ENCODE assay signal across 17 cellular contexts in the genomic region with DNA sequence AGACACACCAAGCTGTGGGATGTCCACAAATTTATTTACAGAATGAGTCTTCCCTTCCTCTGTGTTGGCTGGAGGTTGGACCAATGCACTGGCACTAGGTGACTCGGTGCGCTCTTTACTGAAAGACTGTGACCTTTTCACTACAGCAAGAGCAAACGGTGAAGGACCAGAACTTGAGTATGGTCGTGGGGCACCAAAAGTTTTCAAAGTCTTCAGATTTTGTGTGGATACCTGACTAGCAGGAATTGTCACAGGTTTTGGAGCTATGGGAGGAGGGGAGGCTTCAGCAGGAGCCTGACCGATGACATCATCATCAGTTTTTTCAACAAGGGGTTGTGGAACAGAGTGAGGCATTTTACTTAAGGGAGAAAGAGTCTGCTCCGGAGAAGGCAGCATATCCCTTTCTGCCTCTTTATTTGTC.
DNase-seq lines count a peak whose midpoint lies in the region; ATAC-seq and TF ChIP-seq lines count a peak whose summit lies in the region.
"Had no signal": no experiment of that assay in that cellular context is flagged by ENCODE, and none has a peak within 500 bp of the region (broad histone marks: within the 10 kb centered on the region; RNA-seq: fewer than 3 reads in every experiment).

No MANE protein-coding gene starts in this region.

- no peak overlapping the region for H2AK5ac ChIP-seq in IMR-90 (ENCODE audit: low read depth, low read length)

- dilution Hi-C loops in IMR-90 (cut with HindIII; ENCODE audit: low sequenced_read_pairs, unreplicated experiment), result no loop called here

- CTCF ChIA-PET in IMR-90 (lab: Yijun Ruan, JAX), result no interaction called here

- no TSS peak for BruUV-seq in IMR-90 (replicated peaks; lab: Mats Ljungman, UMichigan)

- H3K9ac ChIP-seq in IMR-90 (ENCODE audit: low read depth, low read length), result no peak overlapping the region
- H3K9ac ChIP-seq in liver (ENCODE audit: low read depth in 1 of 2, low read length in 2 of 2), result no peak overlapping the region
- H3K9ac ChIP-seq: BLaER1 treated with 17β-estradiol and CSF1 and Interleukin-3, amounts not matched to agents 10 nM and 100 nM had no signal

- H3K4me1 ChIP-seq in IMR-90 (ENCODE audit: control insufficient read depth, insufficient read depth, low read length) (no peaks in the 10 kb centered on the region), esophagus muscularis mucosa (peaks cover 0 to 55% (median 46%) of the 10 kb centered on the region in 4 donors), liver (ENCODE audit: control insufficient read depth in 4 of 4, insufficient read depth in 4 of 4, low read length in 3 of 4) (peaks cover 0 to 9% (median 0%) of the 10 kb centered on the region in 4 donors)
- H3K4me1 ChIP-seq: BLaER1 treated with 17β-estradiol and CSF1 and Interleukin-3, amounts not matched to agents 10 nM and 100 nM had no signal

- H2BK5ac ChIP-seq in IMR-90 (ENCODE audit: low read depth, low read length, poor library complexity, severe bottlenecking), result no peak overlapping the region

- TF ChIP-seq POLR2A in IMR-90 (IDR thresholded peaks at IDR 0.05; ENCODE audit: low read depth, low read length), result no peak
- no peak for TF ChIP-seq POLR2A in esophagus muscularis mucosa (IDR thresholded peaks at IDR 0.05; ENCODE audit: low read depth)

- H3K4ac ChIP-seq in IMR-90 (ENCODE audit: low read depth, low read length), result no peak overlapping the region

- POLR2A ChIA-PET in IMR-90 (lab: Charles Lee; ENCODE audit: unreplicated experiment), result no interaction called here

- no peak overlapping the region for H4K91ac ChIP-seq in IMR-90 (ENCODE audit: insufficient read depth, low read depth, low read length)

- no peak overlapping the region for H2BK20ac ChIP-seq in IMR-90 (ENCODE audit: low read depth, low read length)

- H2AK9ac ChIP-seq in IMR-90 (replicated peaks; ENCODE audit: low read depth, low read length, poor library complexity), result no peak overlapping the region

- H4K8ac ChIP-seq in IMR-90 (ENCODE audit: low read depth in 2 of 2, low read length in 2 of 2), result no peak overlapping the region

- H3K36me3 ChIP-seq in IMR-90 (ENCODE audit: control insufficient read depth, insufficient read depth, low read length), result no peaks in the 10 kb centered on the region
- peaks cover 0 to 52% (median 7%) of the 10 kb centered on the region in 4 donors for H3K36me3 ChIP-seq in esophagus muscularis mucosa
- peaks cover 7 to 46% (median 25%) of the 10 kb centered on the region in 4 donors for H3K36me3 ChIP-seq in liver (ENCODE audit: control insufficient read depth in 4 of 4, insufficient read depth in 3 of 4, low read depth in 1 of 4, low read length in 3 of 4)
- H3K36me3 ChIP-seq: BLaER1 treated with 17β-estradiol and CSF1 and Interleukin-3, amounts not matched to agents 10 nM and 100 nM had no signal

- no peak overlapping the region for H3K4me2 ChIP-seq in IMR-90 (ENCODE audit: low read depth, low read length)
- H3K4me2 ChIP-seq: BLaER1 treated with 17β-estradiol and CSF1 and Interleukin-3, amounts not matched to agents 10 nM and 100 nM had no signal

- H4K5ac ChIP-seq in IMR-90 (ENCODE audit: low read depth, low read length), result no peak overlapping the region

- H3K27me3 ChIP-seq in IMR-90 (ENCODE audit: control insufficient read depth, insufficient read depth, low read length), result no peaks in the 10 kb centered on the region
- H3K27me3 ChIP-seq in esophagus muscularis mucosa, result no peaks in the 10 kb centered on the region
- no peaks in the 10 kb centered on the region for H3K27me3 ChIP-seq in liver (ENCODE audit: control insufficient read depth in 4 of 4, insufficient read depth in 4 of 4, low read length in 3 of 4)
- H3K27me3 ChIP-seq: BLaER1 treated with 17β-estradiol and CSF1 and Interleukin-3, amounts not matched to agents 10 nM and 100 nM had no signal

- H3K9me3 ChIP-seq in IMR-90 (ENCODE audit: control insufficient read depth, insufficient read depth, low read length) (no peaks in the 10 kb centered on the region), esophagus muscularis mucosa (no peaks in the 10 kb centered on the region), liver (ENCODE audit: control insufficient read depth in 4 of 4, low read length in 3 of 4) (no peaks in the 10 kb centered on the region)
- H3K9me3 ChIP-seq: BLaER1 treated with 17β-estradiol and CSF1 and Interleukin-3, amounts not matched to agents 10 nM and 100 nM had no signal

- no peaks in the 10 kb centered on the region for H3K79me1 ChIP-seq in IMR-90 (ENCODE audit: low read depth in 1 of 2, low read length in 2 of 2)

- H3K27ac ChIP-seq in IMR-90 (ENCODE audit: insufficient read depth, low read length) (no peak overlapping the region), esophagus muscularis mucosa (replicated peaks in 1 of 4) (peak overlapping the region; percentile 43 to 50 (median 44)), liver (ENCODE audit: low read depth in 1 of 2, low read length in 2 of 2) (no peak overlapping the region)
- H3K27ac ChIP-seq: BLaER1 treated with 17β-estradiol and CSF1 and Interleukin-3, amounts not matched to agents 10 nM and 100 nM; SK-N-MC had no signal

- TF ChIP-seq CTCF in IMR-90 (conservative IDR thresholded peaks at IDR 0.05; ENCODE audit: low read depth, low read length), result no peak
- no peak for TF ChIP-seq CTCF in esophagus muscularis mucosa (IDR thresholded peaks at IDR 0.05)
- no peak for TF ChIP-seq CTCF in liver (IDR thresholded peaks at IDR 0.05; ENCODE audit: low read depth, low read length, missing input control)

- no peak overlapping the region for H2AFZ ChIP-seq in IMR-90 (replicated peaks; ENCODE audit: low read length, poor library complexity)

- H3K56ac ChIP-seq in IMR-90 (ENCODE audit: extremely low read depth, insufficient read depth, low read length), result no peak overlapping the region

- WGBS in IMR-90 (ENCODE audit: extremely low coverage in 2 of 2, insufficient read length in 1 of 2), 2 experiments, result no CpG with 5 or more reads among the region's 6 CpGs
- 84% methylated on average over 6 of the region's 6 CpGs for WGBS in esophagus muscularis mucosa
- WGBS in liver, result 76% methylated on average over 6 of the region's 6 CpGs

- in situ Hi-C loops in IMR-90 (cut with MboI; ENCODE audit: low sequenced_read_pairs), result no loop called here

- no peak overlapping the region for H2BK120ac ChIP-seq in IMR-90 (ENCODE audit: low read depth, low read length)

- no peak overlapping the region for H3K18ac ChIP-seq in IMR-90 (ENCODE audit: low read depth, low read length)

- intact Hi-C loops in IMR-90 (cut with micrococcal nuclease) (no loop called here), esophagus muscularis mucosa (cut with DNase I) (no loop called here), head of caudate nucleus (cut with DNase I) (no loop called here)

- H3K14ac ChIP-seq in IMR-90 (replicated peaks; ENCODE audit: low read depth, low read length), result no peak overlapping the region

- peak; percentile 4 for DNase-seq in IMR-90
- DNase-seq in esophagus muscularis mucosa (ENCODE audit: extremely low spot score), result no peak
- DNase-seq in HT-29 (ENCODE audit: low spot score), result no peak
- DNase-seq in head of caudate nucleus, result no peak
- DNase-seq in HCEC 1CT, result no peak
- DNase-seq in NCI-H1417 (lab: John Stamatoyannopoulos, UW), result no peak
- DNase-seq: KG1, NCI-H1092 treated with DMSO at 0.1 percent for 48 hours, NCI-H187 treated with DMSO at 0.1 percent for 48 hours, NCI-H2171, NCI-H446 treated with DMSO at 0.1 percent for 48 hours, NCI-H774 had no signal

- no peak overlapping the region for H3K4me3 ChIP-seq in IMR-90 (ENCODE audit: insufficient read depth, low read depth, low read length)
- H3K4me3 ChIP-seq in esophagus muscularis mucosa, result no peak overlapping the region
- H3K4me3 ChIP-seq in liver (ENCODE audit: low read depth in 1 of 3, low read length in 3 of 3), result no peak overlapping the region
- H3K4me3 ChIP-seq: BLaER1 treated with 17β-estradiol and CSF1 and Interleukin-3, amounts not matched to agents 10 nM and 100 nM; GM12878; SK-N-MC had no signal

- ATAC-seq in IMR-90 (ENCODE audit: low read depth), result no peak
- ATAC-seq: GM12878, HCT116 had no signal

- no peaks in the 10 kb centered on the region for H4K20me1 ChIP-seq in IMR-90 (ENCODE audit: insufficient read depth, low read length)
- H4K20me1 ChIP-seq: BLaER1 treated with 17β-estradiol and CSF1 and Interleukin-3, amounts not matched to agents 10 nM and 100 nM had no signal

- no peak for TF ChIP-seq EP300 in esophagus muscularis mucosa (IDR thresholded peaks at IDR 0.05)

- no peak overlapping the region for H3K23ac ChIP-seq in IMR-90 (ENCODE audit: low read depth, low read length)

- no peak overlapping the region for H2BK15ac ChIP-seq in IMR-90 (ENCODE audit: low read depth, low read length)

- H3K9me1 ChIP-seq in IMR-90 (ENCODE audit: insufficient read depth, low read length), result no peaks in the 10 kb centered on the region

- no peak for TF ChIP-seq RAD21 in IMR-90 (IDR thresholded peaks at IDR 0.05; ENCODE audit: low read length)
- TF ChIP-seq RAD21 in liver (IDR thresholded peaks at IDR 0.05), result no peak

TF ChIP-seq in IMR-90, 13 proteins besides CTCF, POLR2A, EP300 and RAD21 (continues in another document):
- TF ChIP-seq MAZ (IDR thresholded peaks at IDR 0.05; ENCODE audit: borderline replicate concordance, low read depth, low read length), result no peak
- TF ChIP-seq CHD1 (IDR thresholded peaks at IDR 0.05; ENCODE audit: low read depth, low read length), result no peak
- TF ChIP-seq CEBPB (IDR thresholded peaks at IDR 0.05; ENCODE audit: low read depth, low read length), result no peak
- no peak for TF ChIP-seq RCOR1 (IDR thresholded peaks at IDR 0.05; ENCODE audit: insufficient replicate concordance, low read length)

TF ChIP-seq in liver, 16 proteins besides CTCF, POLR2A, EP300 and RAD21 (continues in another document):
- TF ChIP-seq NR2F2 (IDR thresholded peaks at IDR 0.05), result no peak
- TF ChIP-seq, protein P1, sequence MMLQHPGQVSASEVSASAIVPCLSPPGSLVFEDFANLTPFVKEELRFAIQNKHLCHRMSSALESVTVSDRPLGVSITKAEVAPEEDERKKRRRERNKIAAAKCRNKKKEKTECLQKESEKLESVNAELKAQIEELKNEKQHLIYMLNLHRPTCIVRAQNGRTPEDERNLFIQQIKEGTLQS (IDR thresholded peaks at IDR 0.05), result peak; percentile 32
- no peak for TF ChIP-seq RXRA (IDR thresholded peaks at IDR 0.05)
- TF ChIP-seq SP1 (IDR thresholded peaks at IDR 0.05), result no peak
- TF ChIP-seq, protein P2, sequence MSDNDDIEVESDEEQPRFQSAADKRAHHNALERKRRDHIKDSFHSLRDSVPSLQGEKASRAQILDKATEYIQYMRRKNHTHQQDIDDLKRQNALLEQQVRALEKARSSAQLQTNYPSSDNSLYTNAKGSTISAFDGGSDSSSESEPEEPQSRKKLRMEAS (IDR thresholded peaks at IDR 0.05), result no peak
- TF ChIP-seq FOXA1 (IDR thresholded peaks at IDR 0.05), result no peak

Comparison
In these comparisons a context has a peak if more than half of its experiments do, and no peak if none do; other contexts are left out.
1. H3K27ac ChIP-seq: peak in esophagus muscularis mucosa (4 of 4); none in IMR-90 (single experiment) and liver (0 of 2).